ENCODE assay signal across 1 cellular context in genomic region chr6:158564243-158565121, GRCh38.
TF ChIP-seq lines count a peak whose summit lies in the region.

No MANE protein-coding gene starts in this region.

TF ChIP-seq in HepG2, 621 proteins besides CTCF, POLR2A, EP300 and RAD21 (continued from another document):
- TF ChIP-seq THYN1 (CRISPR knock-in tag; IDR thresholded peaks at IDR 0.05; ENCODE audit: borderline replicate concordance, low read depth), result no peak
- TF ChIP-seq TARDBP (CRISPR knock-in tag; IDR thresholded peaks at IDR 0.05), result 0 out of 2 replicates have a peak, but pooled peaks have one; percentile 33
- TF ChIP-seq ZNF614 (CRISPR knock-in tag; IDR thresholded peaks at IDR 0.05; ENCODE audit: borderline replicate concordance), result no peak
- 0 out of 2 replicates have a peak, but pooled peaks have one; percentile 59 for TF ChIP-seq CC2D1A (CRISPR knock-in tag; IDR thresholded peaks at IDR 0.05)
- TF ChIP-seq SRSF1 (optimal IDR thresholded peaks at IDR 0.05; ENCODE audit: low read depth, low read length), result no peak
- TF ChIP-seq ZNF605 (CRISPR knock-in tag; IDR thresholded peaks at IDR 0.05), result no peak
- TF ChIP-seq CHCHD3 (CRISPR knock-in tag; IDR thresholded peaks at IDR 0.05), result 0 out of 2 replicates have a peak, but pooled peaks have one; percentile 31
- TF ChIP-seq TBP (CRISPR knock-in tag; IDR thresholded peaks at IDR 0.05), result no peak
- TF ChIP-seq, protein P1, sequence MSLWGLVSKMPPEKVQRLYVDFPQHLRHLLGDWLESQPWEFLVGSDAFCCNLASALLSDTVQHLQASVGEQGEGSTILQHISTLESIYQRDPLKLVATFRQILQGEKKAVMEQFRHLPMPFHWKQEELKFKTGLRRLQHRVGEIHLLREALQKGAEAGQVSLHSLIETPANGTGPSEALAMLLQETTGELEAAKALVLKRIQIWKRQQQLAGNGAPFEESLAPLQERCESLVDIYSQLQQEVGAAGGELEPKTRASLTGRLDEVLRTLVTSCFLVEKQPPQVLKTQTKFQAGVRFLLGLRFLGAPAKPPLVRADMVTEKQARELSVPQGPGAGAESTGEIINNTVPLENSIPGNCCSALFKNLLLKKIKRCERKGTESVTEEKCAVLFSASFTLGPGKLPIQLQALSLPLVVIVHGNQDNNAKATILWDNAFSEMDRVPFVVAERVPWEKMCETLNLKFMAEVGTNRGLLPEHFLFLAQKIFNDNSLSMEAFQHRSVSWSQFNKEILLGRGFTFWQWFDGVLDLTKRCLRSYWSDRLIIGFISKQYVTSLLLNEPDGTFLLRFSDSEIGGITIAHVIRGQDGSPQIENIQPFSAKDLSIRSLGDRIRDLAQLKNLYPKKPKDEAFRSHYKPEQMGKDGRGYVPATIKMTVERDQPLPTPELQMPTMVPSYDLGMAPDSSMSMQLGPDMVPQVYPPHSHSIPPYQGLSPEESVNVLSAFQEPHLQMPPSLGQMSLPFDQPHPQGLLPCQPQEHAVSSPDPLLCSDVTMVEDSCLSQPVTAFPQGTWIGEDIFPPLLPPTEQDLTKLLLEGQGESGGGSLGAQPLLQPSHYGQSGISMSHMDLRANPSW (CRISPR knock-in tag; IDR thresholded peaks at IDR 0.05; ENCODE audit: borderline replicate concordance), result 0 out of 2 replicates have a peak, but pooled peaks have one; percentile 15
- TF ChIP-seq ZNF326 (CRISPR knock-in tag; IDR thresholded peaks at IDR 0.05; ENCODE audit: borderline replicate concordance), result no peak
- peak; percentile 84 for TF ChIP-seq ZNF629 (CRISPR knock-in tag; conservative IDR thresholded peaks at IDR 0.05)
- no peak for TF ChIP-seq FOXJ3 (CRISPR knock-in tag; IDR thresholded peaks at IDR 0.05; ENCODE audit: borderline replicate concordance)
- TF ChIP-seq FOXK2 (IDR thresholded peaks at IDR 0.05), result no peak
- TF ChIP-seq MEF2D (CRISPR knock-in tag; IDR thresholded peaks at IDR 0.05), result 0 out of 2 replicates have a peak, but pooled peaks have one; percentile 24
- TF ChIP-seq ZBTB3 (CRISPR knock-in tag; IDR thresholded peaks at IDR 0.05; ENCODE audit: borderline replicate concordance, low read depth), result no peak
- no peak for TF ChIP-seq KLF16 (CRISPR knock-in tag; IDR thresholded peaks at IDR 0.05)
- 0 out of 2 replicates have a peak, but pooled peaks have one; percentile 25 for TF ChIP-seq ZNF878 (CRISPR knock-in tag; IDR thresholded peaks at IDR 0.05)
- no peak for TF ChIP-seq FOXA1 (IDR thresholded peaks at IDR 0.05)
- no peak for TF ChIP-seq FOXA1 (CRISPR knock-in tag; IDR thresholded peaks at IDR 0.05)
- no peak for TF ChIP-seq HMGXB3 (CRISPR knock-in tag; IDR thresholded peaks at IDR 0.05; ENCODE audit: borderline replicate concordance)
- TF ChIP-seq ZNF724P (CRISPR knock-in tag; IDR thresholded peaks at IDR 0.05; ENCODE audit: borderline replicate concordance), result peak; percentile 48; the same call in 1 of the 2 replicates
